ENCODE assay signal across 17 cellular contexts in genomic region chr3:39641210-39641718, GRCh38.
DNase-seq lines count a peak whose midpoint lies in the region; ATAC-seq and TF ChIP-seq lines count a peak whose summit lies in the region.
"Had no signal": no experiment of that assay in that cellular context is flagged by ENCODE, and none has a peak within 500 bp of the region (broad histone marks: within the 10 kb centered on the region; RNA-seq: fewer than 3 reads in every experiment).

No MANE protein-coding gene starts in this region.

- ATAC-seq in GM18520 (IDR thresholded peaks at IDR 0.05; ENCODE audit: unreplicated experiment) (peak; percentile 70), left ventricle myocardium superior (no peak)

- H2BK120ac ChIP-seq in neuronal stem cell (ENCODE audit: low read depth, low read length) = no peak overlapping the region

- no peak overlapping the region for H2BK15ac ChIP-seq in neuronal stem cell (ENCODE audit: low read length)

- no peaks in the 10 kb centered on the region for H3K27me3 ChIP-seq in BLaER1 treated with 17β-estradiol and CSF1 and Interleukin-3, amounts not matched to agents 10 nM and 100 nM
- H3K27me3 ChIP-seq in OCI-LY3 (ENCODE audit: low read depth, low read length) (peaks cover 11% of the 10 kb centered on the region), neuronal stem cell (ENCODE audit: control insufficient read depth in 3 of 3, insufficient read depth in 3 of 3, low read depth in 1 of 3, low read length in 3 of 3) (no peaks in the 10 kb centered on the region), osteoblast (ENCODE audit: insufficient read depth, low read length) (no peaks in the 10 kb centered on the region)
- H3K27me3 ChIP-seq: MG63 had no signal

- no peak overlapping the region for H3K18ac ChIP-seq in neuronal stem cell (ENCODE audit: low read length)

- no peak overlapping the region for H3K14ac ChIP-seq in neuronal stem cell (ENCODE audit: low read length)

- peak overlapping the region; percentile 9 for H4K91ac ChIP-seq in neuronal stem cell (ENCODE audit: low read depth, low read length, poor library complexity)

- DNase-seq in neuronal stem cell (ENCODE audit: low spot score) (no peak), left ventricle myocardium superior (no peak), osteoblast (ENCODE audit: insufficient read length, low spot score, missing footprints) (no peak), foreskin fibroblast (no peak)
- DNase-seq: ACHN; Karpas-422; MG63; NCI-H1092 treated with DMSO at 0.1 percent for 48 hours; NCI-H510A; NCI-H748 treated with DMSO at 0.1 percent for 48 hours; NK-92 treated with Interleukin-12 subunit alpha and Interleukin-12 subunit beta, amount 100 ng/mL, for 24 hours; Right ventricle myocardium superior had no signal

- H2AFZ ChIP-seq in OCI-LY3 (ENCODE audit: low read depth, low read length) (no peak overlapping the region), neuronal stem cell (ENCODE audit: low read length) (no peak overlapping the region), osteoblast (ENCODE audit: low read length) (no peak overlapping the region)

- H3K9ac ChIP-seq in BLaER1 treated with 17β-estradiol and CSF1 and Interleukin-3, amounts not matched to agents 10 nM and 100 nM = no peak overlapping the region
- H3K9ac ChIP-seq in OCI-LY3 (ENCODE audit: low read length) = no peak overlapping the region
- H3K9ac ChIP-seq in neuronal stem cell (ENCODE audit: low read depth, low read length, poor library complexity) = no peak overlapping the region

- H2BK12ac ChIP-seq in neuronal stem cell (ENCODE audit: low read length) = no peak overlapping the region

- no peaks in the 10 kb centered on the region for H4K20me1 ChIP-seq in BLaER1 treated with 17β-estradiol and CSF1 and Interleukin-3, amounts not matched to agents 10 nM and 100 nM
- H4K20me1 ChIP-seq in OCI-LY3 (ENCODE audit: insufficient read depth, low read length) (no peaks in the 10 kb centered on the region), osteoblast (ENCODE audit: insufficient read depth, low read length) (no peaks in the 10 kb centered on the region)

- intact Hi-C loops in left ventricle myocardium superior (cut with micrococcal nuclease) = no loop called here

- H3K27ac ChIP-seq in BLaER1 treated with 17β-estradiol and CSF1 and Interleukin-3, amounts not matched to agents 10 nM and 100 nM = peak overlapping the region in 3 of 11 experiments; percentile 5 to 17 (median 13); a peak in 3 of 22 replicates
- no peak overlapping the region for H3K27ac ChIP-seq in OCI-LY3 (ENCODE audit: low read length)
- no peak overlapping the region for H3K27ac ChIP-seq in neuronal stem cell (replicated peaks; ENCODE audit: low read length)
- H3K27ac ChIP-seq in osteoblast (ENCODE audit: low read depth, low read length) = no peak overlapping the region
- H3K27ac ChIP-seq: C4-2B, HL-60 had no signal

- H3K36me3 ChIP-seq in BLaER1 treated with 17β-estradiol and CSF1 and Interleukin-3, amounts not matched to agents 10 nM and 100 nM = no peaks in the 10 kb centered on the region
- no peaks in the 10 kb centered on the region for H3K36me3 ChIP-seq in OCI-LY3 (replicated peaks; ENCODE audit: low read depth, low read length)
- H3K36me3 ChIP-seq in neuronal stem cell (replicated peaks in 1 of 2; ENCODE audit: control insufficient read depth in 2 of 2, insufficient read depth in 2 of 2, low read length in 2 of 2) = no peaks in the 10 kb centered on the region
- no peaks in the 10 kb centered on the region for H3K36me3 ChIP-seq in osteoblast (ENCODE audit: insufficient read depth, low read length)
- H3K36me3 ChIP-seq: MG63 had no signal

- H3K4me3 ChIP-seq in BLaER1 treated with 17β-estradiol and CSF1 and Interleukin-3, amounts not matched to agents 10 nM and 100 nM = no peak overlapping the region
- peak overlapping the region; percentile 67 for H3K4me3 ChIP-seq in OCI-LY3 (ENCODE audit: low read length)
- H3K4me3 ChIP-seq in neuronal stem cell (ENCODE audit: low read length in 2 of 2) = no peak overlapping the region
- H3K4me3 ChIP-seq in osteoblast (ENCODE audit: insufficient read depth, low read length) = no peak overlapping the region
- no peak overlapping the region for H3K4me3 ChIP-seq in foreskin fibroblast (ENCODE audit: low read depth in 1 of 2, low read length in 2 of 2)
- H3K4me3 ChIP-seq: MG63 had no signal

- peak overlapping the region in 7 of 11 experiments; percentile 1 to 75 (median 44); a peak in 12 of 22 replicates for H3K4me2 ChIP-seq in BLaER1 treated with 17β-estradiol and CSF1 and Interleukin-3, amounts not matched to agents 10 nM and 100 nM
- H3K4me2 ChIP-seq in OCI-LY3 (ENCODE audit: low read length) = peak overlapping the region; percentile 80
- no peak overlapping the region for H3K4me2 ChIP-seq in neuronal stem cell (ENCODE audit: insufficient read depth, low read length, poor library complexity, severe bottlenecking)
- H3K4me2 ChIP-seq in osteoblast (ENCODE audit: insufficient read depth, low read length) = no peak overlapping the region

- no peak overlapping the region for H2BK5ac ChIP-seq in neuronal stem cell (ENCODE audit: low read length)

- H4K8ac ChIP-seq in neuronal stem cell (ENCODE audit: low read depth, low read length) = no peak overlapping the region

- peaks cover 0 to 78% (median 56%) of the 10 kb centered on the region in 10 experiments; a peak in 14 of 20 replicates for H3K4me1 ChIP-seq in BLaER1 treated with 17β-estradiol and CSF1 and Interleukin-3, amounts not matched to agents 10 nM and 100 nM
- H3K4me1 ChIP-seq in OCI-LY3 (ENCODE audit: low read length) (peaks cover 27% of the 10 kb centered on the region), neuronal stem cell (ENCODE audit: control insufficient read depth in 2 of 2, insufficient read depth in 1 of 2, low read depth in 1 of 2, low read length in 2 of 2) (peaks cover 1 to 7% of the 10 kb centered on the region in 2 donors), osteoblast (ENCODE audit: insufficient read depth, low read length) (peaks cover 24% of the 10 kb centered on the region)

- no CpG with 5 or more reads among the region's 4 CpGs for WGBS in neuronal stem cell (ENCODE audit: extremely low coverage in 2 of 2, insufficient read length in 2 of 2, insufficient replicate concordance in 1 of 2), 2 donors

- H3K9me3 ChIP-seq in BLaER1 treated with 17β-estradiol and CSF1 and Interleukin-3, amounts not matched to agents 10 nM and 100 nM (replicated peaks in 1 of 11) = peaks cover 0 to 9% (median 0%) of the 10 kb centered on the region in 11 experiments; a peak in 4 of 22 replicates
- H3K9me3 ChIP-seq in OCI-LY3 (ENCODE audit: insufficient read depth, low read length) (no peaks in the 10 kb centered on the region), neuronal stem cell (replicated peaks in 1 of 2; ENCODE audit: control insufficient read depth in 2 of 2, insufficient read depth in 1 of 2, low read depth in 1 of 2, low read length in 2 of 2) (no peaks in the 10 kb centered on the region), osteoblast (ENCODE audit: low read depth, low read length) (no peaks in the 10 kb centered on the region)
- H3K9me3 ChIP-seq: MG63 had no signal

- H2AK5ac ChIP-seq in neuronal stem cell (ENCODE audit: low read depth, low read length) = no peak overlapping the region

- H3K23ac ChIP-seq in neuronal stem cell (ENCODE audit: low read depth, low read length, poor library complexity) = no peak overlapping the region

- TF ChIP-seq CTCF in OCI-LY3 (IDR thresholded peaks at IDR 0.05; ENCODE audit: low read depth, low read length) (no peak), osteoblast (IDR thresholded peaks at IDR 0.05; ENCODE audit: extremely low read depth, low read depth, low read length) (no peak), foreskin fibroblast (IDR thresholded peaks at IDR 0.05; ENCODE audit: low read depth, low read length) (no peak)

- no peaks in the 10 kb centered on the region for H3K79me1 ChIP-seq in neuronal stem cell (ENCODE audit: low read depth, low read length)

- H3K4ac ChIP-seq in neuronal stem cell (ENCODE audit: low read length) = no peak overlapping the region

- H3K79me2 ChIP-seq in OCI-LY3 (ENCODE audit: low read length) (no peaks in the 10 kb centered on the region), osteoblast (ENCODE audit: insufficient read depth, low read length) (no peaks in the 10 kb centered on the region)

Comparison
In these comparisons a context has a peak if more than half of its experiments do, and no peak if none do; other contexts are left out.
1. H3K4me2 ChIP-seq: peak in BLaER1 treated with 17β-estradiol and CSF1 and Interleukin-3, amounts not matched to agents 10 nM and 100 nM (7 of 11) and OCI-LY3 (single experiment); none in neuronal stem cell (single experiment) and osteoblast (single experiment).